In genomic region chr12:57726151-57726883, GRCh38 we compare ENCODE assay signal across 8 cellular contexts. TPM values are rescaled to one million over a fixed set of nuclear protein-coding genes. Genes with fewer than 3 reads are reported as not detected.
DNase-seq lines count a peak whose midpoint lies in the region; ATAC-seq and TF ChIP-seq lines count a peak whose summit lies in the region.

No MANE protein-coding gene starts in this region.

- no peak overlapping the region for H3K27ac Mint-ChIP-seq in activated naive CD8-positive, alpha-beta T cell
- peak overlapping the region; percentile 88 for H3K27ac Mint-ChIP-seq in glutamatergic neuron (ENCODE audit: unreplicated experiment)

- peaks cover 16% of the 10 kb centered on the region for H3K4me1 Mint-ChIP-seq in activated naive CD8-positive, alpha-beta T cell (ENCODE audit: low read depth)
- H3K4me1 Mint-ChIP-seq in glutamatergic neuron (ENCODE audit: low read depth, unreplicated experiment), result peaks cover 12% of the 10 kb centered on the region

- in situ Hi-C loops in ACHN (cut with HindIII; ENCODE audit: low pct_ligation_motif_present, low pct_unique_long_range_greater_than_20kb, low sequenced_read_pairs), result no loop called here

- DNase-seq in ACHN (peak; percentile 96), NCI-H2171 treated with DMSO at 0.1 percent for 48 hours (lab: John Stamatoyannopoulos, UW) (peak; percentile 90), glutamatergic neuron (peak; percentile 89), omental fat pad (ENCODE audit: low spot score) (no peak)

- TF ChIP-seq CTCF in glutamatergic neuron (IDR thresholded peaks at IDR 0.05; ENCODE audit: partially characterized antibody, unreplicated experiment) (peak; percentile 78), omental fat pad (IDR thresholded peaks at IDR 0.05) (peak in 1 of 3 donors; percentile 26)

- peak overlapping the region; percentile 32 for H3K4me3 Mint-ChIP-seq in activated naive CD8-positive, alpha-beta T cell
- peak overlapping the region; percentile 95 for H3K4me3 Mint-ChIP-seq in glutamatergic neuron (ENCODE audit: unreplicated experiment)

- H3K36me3 Mint-ChIP-seq in activated naive CD8-positive, alpha-beta T cell, result peaks cover 2% of the 10 kb centered on the region
- H3K36me3 Mint-ChIP-seq in glutamatergic neuron (ENCODE audit: unreplicated experiment), result peaks cover 15% of the 10 kb centered on the region

- ATAC-seq in GM19324 (IDR thresholded peaks at IDR 0.05; ENCODE audit: low FRiP score, unreplicated experiment), result peak; percentile 57
- peak; percentile 78 for ATAC-seq in omental fat pad (ENCODE audit: low FRiP score)
- ATAC-seq in GM18868 (IDR thresholded peaks at IDR 0.05; ENCODE audit: unreplicated experiment), result no peak
- ATAC-seq in HG02678 (IDR thresholded peaks at IDR 0.05; ENCODE audit: unreplicated experiment), result no peak

- no peaks in the 10 kb centered on the region for H3K27me3 Mint-ChIP-seq in activated naive CD8-positive, alpha-beta T cell
- H3K27me3 Mint-ChIP-seq in glutamatergic neuron (ENCODE audit: unreplicated experiment), result peaks cover 31% of the 10 kb centered on the region

- H3K9me3 Mint-ChIP-seq in activated naive CD8-positive, alpha-beta T cell (ENCODE audit: low read depth), result no peaks in the 10 kb centered on the region
- H3K9me3 Mint-ChIP-seq in glutamatergic neuron (ENCODE audit: unreplicated experiment), result peaks cover 15% of the 10 kb centered on the region

RNA-seq across cellular contexts. Expression of gene AGAP2, which starts 12.2 kb away (rescaled TPM):
- 45.5 TPM for total RNA-seq in glutamatergic neuron (ENCODE audit: unreplicated experiment)
- total RNA-seq in omental fat pad, result 1 to 10 TPM; 1.2 to 7.1 (median 1.9) TPM

RNA-seq across cellular contexts. Expression of gene TSPAN31, which starts 18.5 kb away (rescaled TPM):
- total RNA-seq in glutamatergic neuron (ENCODE audit: unreplicated experiment) (27.2 TPM), omental fat pad (10 to 100 TPM; 41.8 to 70.7 (median 65.7) TPM)

RNA-seq across cellular contexts. Expression of gene CDK4, which starts 25.8 kb away (rescaled TPM):
- total RNA-seq in glutamatergic neuron (ENCODE audit: unreplicated experiment) (123 TPM), omental fat pad (10 to 100 TPM; 81.9 to 96.2 (median 89.0) TPM)

RNA-seq across cellular contexts. Expression of gene MARCHF9, which starts 28.6 kb away (rescaled TPM):
- total RNA-seq in glutamatergic neuron (ENCODE audit: unreplicated experiment) (26.7 TPM), omental fat pad (1 to 10 TPM; 2.4 to 8.7 (median 5.1) TPM)

RNA-seq across cellular contexts. Expression of gene OS9, which starts 32.4 kb away (rescaled TPM):
- total RNA-seq in glutamatergic neuron (ENCODE audit: unreplicated experiment) (225 TPM), omental fat pad (100 to 1,000 TPM; 259 to 325 (median 286) TPM)

Comparison
In these comparisons a context has a peak if more than half of its experiments do, and no peak if none do; other contexts are left out.
1. ATAC-seq: peak in GM19324 (single experiment) and omental fat pad (single experiment); none in GM18868 (single experiment) and HG02678 (single experiment).